In genomic region chr7:46745700-46746090, GRCh38 we compare ENCODE assay signal across 18 cellular contexts.
A peak's percentile ranks its signal among the peaks of the same experiment; 100 is the strongest.
DNase-seq lines count a peak whose midpoint lies in the region; ATAC-seq, FAIRE-seq and TF ChIP-seq lines count a peak whose summit lies in the region.
"Had no signal": no experiment of that assay in that cellular context is flagged by ENCODE, and none has a peak within 500 bp of the region (broad histone marks: within the 10 kb centered on the region; RNA-seq: fewer than 3 reads in every experiment).

No MANE protein-coding gene starts in this region.

- H2BK12ac ChIP-seq in mesenchymal stem cell (ENCODE audit: low read length in 2 of 2), result peak overlapping the region in 1 of 2 experiments; percentile 75

- no peak overlapping the region for H2BK5ac ChIP-seq in mesenchymal stem cell (ENCODE audit: low read depth, low read length, poor library complexity, severe bottlenecking)

- H3K4ac ChIP-seq in mesenchymal stem cell (ENCODE audit: low read depth in 1 of 2, low read length in 2 of 2), result peak overlapping the region in 1 of 2 experiments; percentile 24

- H2AK5ac ChIP-seq in mesenchymal stem cell (ENCODE audit: low read length, severe bottlenecking), result no peak overlapping the region

- H3K4me1 ChIP-seq in mesenchymal stem cell (ENCODE audit: control insufficient read depth, insufficient read depth, low read depth, low read length), result no peaks in the 10 kb centered on the region

- no peaks in the 10 kb centered on the region for H3K36me3 Mint-ChIP-seq in activated T-cell treated with anti-CD3 and anti-CD28 coated beads, Interleukin-2, amount 50 U/mL, for 4 hours (ENCODE audit: insufficient read depth)
- H3K36me3 Mint-ChIP-seq: CD4-positive, alpha-beta memory T cell; stimulated activated naive B cell treated with anti-CD40 and anti-IgM and Interleukin-4, amounts not matched to agents 10 μg/mL and 1 μg/mL and 100 μg/mL, for 72 hours had no signal

- H3K36me3 ChIP-seq in bronchial epithelial cell (ENCODE audit: control insufficient read depth, insufficient read depth, low read length) (no peaks in the 10 kb centered on the region), mesenchymal stem cell (ENCODE audit: control insufficient read depth in 1 of 2, insufficient read depth in 2 of 2, low read depth in 1 of 2, low read length in 2 of 2) (no peaks in the 10 kb centered on the region)
- H3K36me3 ChIP-seq: gastroesophageal sphincter had no signal

- peak overlapping the region in 1 of 2 experiments; percentile 59 for H3K18ac ChIP-seq in mesenchymal stem cell (ENCODE audit: low read depth in 1 of 2, low read length in 2 of 2)

- peak overlapping the region in 1 of 2 experiments; percentile 26 for H3K14ac ChIP-seq in mesenchymal stem cell (ENCODE audit: low read length in 2 of 2)

- no peak overlapping the region for H3K23ac ChIP-seq in mesenchymal stem cell (ENCODE audit: low read length in 2 of 2)

- H3K79me1 ChIP-seq in mesenchymal stem cell (replicated peaks; ENCODE audit: low read length, poor library complexity, severe bottlenecking), result no peaks in the 10 kb centered on the region

- peak; percentile 20; the same call in 1 of the 2 replicates for TF ChIP-seq RAD21 in Ishikawa (IDR thresholded peaks at IDR 0.05; ENCODE audit: low read depth)

- peak; percentile 15 for TF ChIP-seq CTCF in bronchial epithelial cell (IDR thresholded peaks at IDR 0.05; ENCODE audit: insufficient read depth, low read length, severe bottlenecking)

- H3K9me3 Mint-ChIP-seq in activated T-cell treated with anti-CD3 and anti-CD28 coated beads, Interleukin-2, amount 50 U/mL, for 4 hours, result no peaks in the 10 kb centered on the region
- H3K9me3 Mint-ChIP-seq: activated CD4-positive, alpha-beta memory T cell treated with anti-CD3 and anti-CD28 coated beads, Interleukin-2, amount 10 ng/mL, durations not matched to agents 7 days and 5 days; stimulated activated naive B cell treated with anti-CD40 and anti-IgM and Interleukin-4, amounts not matched to agents 10 μg/mL and 1 μg/mL and 100 μg/mL, for 72 hours had no signal

- ATAC-seq in activated T-cell treated with anti-CD3 and anti-CD28 coated beads, Interleukin-2, amount 50 U/mL, for 4 hours, result no peak
- ATAC-seq: gastroesophageal sphincter; stimulated activated naive B cell treated with anti-CD40 and anti-IgM and Interleukin-4, amounts not matched to agents 10 μg/mL and 1 μg/mL and 100 μg/mL, for 72 hours had no signal

- H3K27me3 ChIP-seq in bronchial epithelial cell (ENCODE audit: control insufficient read depth, insufficient read depth, low read length) (no peaks in the 10 kb centered on the region), mesenchymal stem cell (ENCODE audit: control insufficient read depth in 1 of 2, insufficient read depth in 1 of 2, low read length in 2 of 2) (no peaks in the 10 kb centered on the region)
- H3K27me3 ChIP-seq: gastroesophageal sphincter had no signal

- no peaks in the 10 kb centered on the region for H3K27me3 Mint-ChIP-seq in activated T-cell treated with anti-CD3 and anti-CD28 coated beads, Interleukin-2, amount 50 U/mL, for 4 hours (ENCODE audit: low read depth)
- H3K27me3 Mint-ChIP-seq: activated CD4-positive, alpha-beta memory T cell treated with anti-CD3 and anti-CD28 coated beads, Interleukin-2, amount 10 ng/mL, durations not matched to agents 7 days and 5 days; CD4-positive, alpha-beta memory T cell; stimulated activated naive B cell treated with anti-CD40 and anti-IgM and Interleukin-4, amounts not matched to agents 10 μg/mL and 1 μg/mL and 100 μg/mL, for 72 hours had no signal

- H4K8ac ChIP-seq in mesenchymal stem cell (ENCODE audit: low read length), result peak overlapping the region; percentile 66

- H3K4me3 Mint-ChIP-seq in activated T-cell treated with anti-CD3 and anti-CD28 coated beads, Interleukin-2, amount 50 U/mL, for 4 hours, result no peak overlapping the region
- H3K4me3 Mint-ChIP-seq: activated CD4-positive, alpha-beta memory T cell treated with anti-CD3 and anti-CD28 coated beads, Interleukin-2, amount 10 ng/mL, durations not matched to agents 7 days and 5 days; activated T-helper 1 cell treated with anti-CD3 and anti-CD28 coated beads, Interleukin-12 subunit alpha, Interleukin-12 subunit beta, Interleukin-2, Interleukin-4 antibody, amounts not matched to agents 30 ng/mL and 10 ng/mL and 1 ng/mL, durations not matched to agents 14 hours and 24 hours and 36 hours; CD4-positive, alpha-beta memory T cell; stimulated activated naive B cell treated with anti-CD40 and anti-IgM and Interleukin-4, amounts not matched to agents 10 μg/mL and 1 μg/mL and 100 μg/mL, for 72 hours had no signal

- DNase-seq in AG20443 (ENCODE audit: low spot score) (peak; percentile 27), bronchial epithelial cell (ENCODE audit: low read depth) (no peak), mesenchymal stem cell (no peak), NCI-H187 (lab: John Stamatoyannopoulos, UW) (no peak)
- DNase-seq in activated T-cell treated with anti-CD3 and anti-CD28 coated beads, Interleukin-2, amount 50 U/mL, for 4 hours, result no peak
- DNase-seq in stimulated activated CD4-positive, alpha-beta T cell treated with anti-CD3 and anti-CD28 coated beads, Interleukin-4, amount 100 ng/mL, for 24 hours, result no peak
- DNase-seq: activated CD4-positive, alpha-beta memory T cell treated with anti-CD3 and anti-CD28 coated beads, Interleukin-2, amount 10 ng/mL, durations not matched to agents 7 days and 5 days; anterior cingulate cortex; CD4-positive, alpha-beta memory T cell; effector memory CD4-positive, alpha-beta T cell; NCI-H226; stimulated activated naive B cell treated with anti-CD40 and anti-IgM and Interleukin-4, amounts not matched to agents 10 μg/mL and 1 μg/mL and 100 μg/mL, for 72 hours had no signal

- H2BK120ac ChIP-seq in mesenchymal stem cell (ENCODE audit: low read depth, low read length), result no peak overlapping the region

- H3K9me3 ChIP-seq in mesenchymal stem cell (ENCODE audit: control insufficient read depth, low read length), result no peaks in the 10 kb centered on the region
- H3K9me3 ChIP-seq: gastroesophageal sphincter had no signal

- no peaks in the 10 kb centered on the region for H3K4me1 Mint-ChIP-seq in activated T-cell treated with anti-CD3 and anti-CD28 coated beads, Interleukin-2, amount 50 U/mL, for 4 hours (ENCODE audit: low read depth)
- H3K4me1 Mint-ChIP-seq: activated CD4-positive, alpha-beta memory T cell treated with anti-CD3 and anti-CD28 coated beads, Interleukin-2, amount 10 ng/mL, durations not matched to agents 7 days and 5 days; CD4-positive, alpha-beta memory T cell; stimulated activated naive B cell treated with anti-CD40 and anti-IgM and Interleukin-4, amounts not matched to agents 10 μg/mL and 1 μg/mL and 100 μg/mL, for 72 hours had no signal

- no peak overlapping the region for H3K4me2 ChIP-seq in mesenchymal stem cell (ENCODE audit: low read length, poor library complexity, severe bottlenecking)
- H3K4me2 ChIP-seq: KMS-11 had no signal

- H4K91ac ChIP-seq in mesenchymal stem cell (ENCODE audit: low read length), result no peak overlapping the region

- H3K9ac ChIP-seq in mesenchymal stem cell (ENCODE audit: low read length), result no peak overlapping the region
- H3K9ac ChIP-seq: KMS-11 had no signal

- no peak overlapping the region for H3K4me3 ChIP-seq in bronchial epithelial cell (ENCODE audit: low read depth, low read length)
- no peak overlapping the region for H3K4me3 ChIP-seq in mesenchymal stem cell (ENCODE audit: insufficient read depth in 1 of 2, low read depth in 1 of 2, low read length in 2 of 2)
- H3K4me3 ChIP-seq: gastroesophageal sphincter had no signal

- FAIRE-seq in bronchial epithelial cell (lab: Jason Lieb, UNC), result no peak
- FAIRE-seq: GM12891, urothelium cell line had no signal

- no peak overlapping the region for H3K27ac ChIP-seq in mesenchymal stem cell (ENCODE audit: low read length, poor library complexity, severe bottlenecking)
- H3K27ac ChIP-seq: gastroesophageal sphincter, KMS-11 had no signal

- H2BK15ac ChIP-seq in mesenchymal stem cell (ENCODE audit: low read depth, poor library complexity, severe bottlenecking), result no peak overlapping the region

- TF ChIP-seq EP300 in Ishikawa (IDR thresholded peaks at IDR 0.05; ENCODE audit: borderline replicate concordance), result no peak

- 79% methylated on average over 3 of the region's 3 CpGs for WGBS in mesenchymal stem cell

- H2AFZ ChIP-seq in mesenchymal stem cell (ENCODE audit: low read depth, low read length), result no peak overlapping the region

TF ChIP-seq in Ishikawa, 13 proteins besides CTCF, POLR2A, EP300 and RAD21 (continues in another document):
- no peak for TF ChIP-seq TAF1 (IDR thresholded peaks at IDR 0.05; ENCODE audit: low read depth)
- TF ChIP-seq ZBTB7A (IDR thresholded peaks at IDR 0.05; ENCODE audit: low read depth), result no peak
- TF ChIP-seq CEBPB (IDR thresholded peaks at IDR 0.05), result no peak
- no peak for TF ChIP-seq YY1 (IDR thresholded peaks at IDR 0.05; ENCODE audit: low read depth)
- TF ChIP-seq MAX (IDR thresholded peaks at IDR 0.05), result no peak
- no peak for TF ChIP-seq CREB1 (IDR thresholded peaks at IDR 0.05; ENCODE audit: low read depth)
- no peak for TF ChIP-seq EGR1 (IDR thresholded peaks at IDR 0.05)
- no peak for TF ChIP-seq TEAD4 (IDR thresholded peaks at IDR 0.05)
- TF ChIP-seq, protein P1, sequence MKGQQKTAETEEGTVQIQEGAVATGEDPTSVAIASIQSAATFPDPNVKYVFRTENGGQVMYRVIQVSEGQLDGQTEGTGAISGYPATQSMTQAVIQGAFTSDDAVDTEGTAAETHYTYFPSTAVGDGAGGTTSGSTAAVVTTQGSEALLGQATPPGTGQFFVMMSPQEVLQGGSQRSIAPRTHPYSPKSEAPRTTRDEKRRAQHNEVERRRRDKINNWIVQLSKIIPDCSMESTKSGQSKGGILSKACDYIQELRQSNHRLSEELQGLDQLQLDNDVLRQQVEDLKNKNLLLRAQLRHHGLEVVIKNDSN (IDR thresholded peaks at IDR 0.05), result no peak
- TF ChIP-seq FOXM1 (IDR thresholded peaks at IDR 0.05; ENCODE audit: borderline replicate concordance, low read depth), result no peak
- TF ChIP-seq TCF12 (IDR thresholded peaks at IDR 0.05; ENCODE audit: low read depth), result no peak
